In the genomic region with DNA sequence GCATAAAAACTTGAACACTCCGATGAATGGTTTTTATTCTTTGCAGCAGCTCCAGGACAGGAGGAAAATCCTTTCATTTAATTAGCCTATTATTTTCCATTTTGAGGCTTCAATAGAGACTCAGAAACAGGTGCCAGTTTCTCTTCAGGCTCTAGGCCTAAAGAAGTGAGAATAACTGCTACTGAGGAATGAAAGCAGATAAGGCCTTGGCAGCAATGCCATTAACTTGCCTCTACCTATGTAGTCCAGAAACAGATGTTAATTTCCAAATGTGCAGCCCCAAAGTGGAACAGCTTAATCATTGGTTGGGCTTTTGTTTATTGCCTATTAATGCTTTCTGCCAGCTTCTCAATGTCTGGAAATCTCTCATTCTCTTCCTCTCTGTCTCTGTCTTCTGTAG, we compare ENCODE assay signal across 19 cellular contexts.
DNase-seq lines count a peak whose midpoint lies in the region.
"Had no signal": no experiment of that assay in that cellular context is flagged by ENCODE, and none has a peak within 500 bp of the region (broad histone marks: within the 10 kb centered on the region; RNA-seq: fewer than 3 reads in every experiment).

No MANE protein-coding gene starts in this region.

- DNase-seq in NCI-H748 (lab: John Stamatoyannopoulos, UW; ENCODE audit: unreplicated experiment) (peak; percentile 14), NCI-H748 treated with DMSO at 0.1 percent for 48 hours (lab: John Stamatoyannopoulos, UW) (no peak), NCI-H1105 (lab: John Stamatoyannopoulos, UW) (peak; percentile 29), NCI-H1105 treated with DMSO at 0.1 percent for 48 hours (lab: John Stamatoyannopoulos, UW) (peak; percentile 89), germinal center (ENCODE audit: low spot score) (no peak)
- DNase-seq in stimulated activated CD4-positive, alpha-beta T cell treated with anti-CD3 and anti-CD28 coated beads, Interleukin-2, amount 100 ng/mL, for 24 hours: no peak
- DNase-seq: 8988T; ACHN; BE2C; C1 segment of cervical spinal cord; CD4-positive, alpha-beta memory T cell; CD4-positive, CD25-positive, alpha-beta regulatory T cell; CD8-positive, alpha-beta memory T cell; DMS 273 treated with DMSO at 0.1 percent for 48 hours; DMS153; DMS79; DND-41; EL; GDM1 had no signal

Comparison
In these comparisons a context has a peak if more than half of its experiments do, and no peak if none do; other contexts are left out.
1. DNase-seq: peak in NCI-H748 (single experiment), NCI-H1105 (single experiment) and NCI-H1105 treated with DMSO at 0.1 percent for 48 hours (single experiment); none in NCI-H748 treated with DMSO at 0.1 percent for 48 hours (single experiment), stimulated activated CD4-positive, alpha-beta T cell treated with anti-CD3 and anti-CD28 coated beads, Interleukin-2, amount 100 ng/mL, for 24 hours (0 of 2) and germinal center (single experiment).